1 cellular context compared by ENCODE assay signal in the genomic region with DNA sequence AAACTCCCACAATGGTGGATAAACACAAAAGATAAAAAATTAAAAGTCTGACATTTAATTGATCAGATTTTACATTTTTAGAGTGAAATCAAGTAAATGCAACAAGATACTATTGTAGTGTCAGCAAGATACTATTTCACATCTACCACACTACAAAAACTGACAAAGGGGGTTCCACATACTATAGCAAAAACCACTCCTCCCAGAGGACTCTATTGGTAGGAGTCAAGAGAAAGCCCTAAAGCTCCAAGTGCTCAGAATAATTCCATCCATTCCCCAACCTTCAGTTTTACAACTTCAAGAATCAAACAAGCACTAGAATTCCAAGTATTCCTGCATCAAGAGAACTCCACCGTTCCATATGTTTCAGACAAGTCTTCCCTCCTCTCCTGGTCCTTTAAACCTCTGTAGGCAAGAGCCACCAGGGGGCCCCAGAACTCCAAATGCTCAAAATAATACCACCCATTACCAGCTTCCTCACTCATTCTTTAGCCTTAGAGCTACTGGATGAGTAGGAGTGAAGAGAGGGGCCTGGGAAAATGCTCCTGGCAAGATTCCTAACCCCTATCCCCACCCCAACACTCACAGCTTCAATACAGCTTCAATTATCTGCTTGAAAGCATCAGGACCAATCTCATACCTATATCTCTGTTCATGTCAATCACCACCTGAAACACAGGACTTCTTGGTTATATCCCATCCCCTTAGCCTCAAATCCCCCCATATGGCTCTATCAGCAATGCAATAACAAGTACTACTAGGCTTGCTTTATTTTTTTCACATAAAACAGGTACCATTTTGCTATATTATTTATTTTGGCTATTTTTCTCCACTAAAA.
TF ChIP-seq lines count a peak whose summit lies in the region.

No MANE protein-coding gene starts in this region.

TF ChIP-seq in HCT116, 20 proteins besides CTCF, POLR2A, EP300 and RAD21 (continued from another document):
- peak; percentile 16 for TF ChIP-seq YY1 (IDR thresholded peaks at IDR 0.05; ENCODE audit: extremely low read depth, insufficient replicate concordance, low read depth, low read length)
TF ChIP-seq in HCT116: peak in this region for 1.
